In genomic region chrX:22340022-22340616, GRCh38 we compare ENCODE assay signal across 25 cellular contexts.
"Had no signal": no experiment of that assay in that cellular context is flagged by ENCODE, and none has a peak within 500 bp of the region (broad histone marks: within the 10 kb centered on the region; RNA-seq: fewer than 3 reads in every experiment).

No MANE protein-coding gene starts in this region.

- H3K4me3 ChIP-seq: esophagus squamous epithelium, heart left ventricle, spleen, testis, upper lobe of left lung had no signal

- H3K9me3 ChIP-seq: esophagus squamous epithelium, SK-N-SH, spleen, testis, upper lobe of left lung had no signal

- H3K4me3 Mint-ChIP-seq: activated B cell treated with CpG ODN at 0.5 μM for 24 hours; activated CD4-positive, alpha-beta memory T cell treated with anti-CD3 and anti-CD28 coated beads for 36 hours; activated T-helper 17 cell treated with anti-CD3 and anti-CD28 coated beads, Interleukin-2, amount 50 U/mL, for 72 hours; immature natural killer cell; naive thymus-derived CD8-positive, alpha-beta T cell; stimulated activated memory B cell treated with anti-CD40 and anti-IgM and Interleukin-4, amounts not matched to agents 10 μg/mL and 1 μg/mL and 100 μg/mL, for 72 hours; T-cell had no signal

- H3K27ac ChIP-seq: esophagus squamous epithelium, foreskin keratinocyte, heart left ventricle, parathyroid adenoma, spleen, testis, upper lobe of left lung had no signal

- H3K36me3 Mint-ChIP-seq: activated CD4-positive, alpha-beta memory T cell treated with anti-CD3 and anti-CD28 coated beads for 36 hours; immature natural killer cell; stimulated activated memory B cell treated with anti-CD40 and anti-IgM and Interleukin-4, amounts not matched to agents 10 μg/mL and 1 μg/mL and 100 μg/mL, for 72 hours; T-cell had no signal

- H3K36me3 ChIP-seq: esophagus squamous epithelium, heart left ventricle, spleen, upper lobe of left lung had no signal

- H2AFZ ChIP-seq: parathyroid adenoma had no signal

- H3K27me3 ChIP-seq: foreskin keratinocyte, heart left ventricle, spleen, testis, upper lobe of left lung had no signal

- H3K4me2 ChIP-seq: SK-N-SH had no signal

- H3K27me3 Mint-ChIP-seq: activated CD4-positive, alpha-beta memory T cell treated with anti-CD3 and anti-CD28 coated beads for 36 hours; activated T-helper 17 cell treated with anti-CD3 and anti-CD28 coated beads, Interleukin-2, amount 50 U/mL, for 72 hours; naive thymus-derived CD8-positive, alpha-beta T cell; stimulated activated memory B cell treated with anti-CD40 and anti-IgM and Interleukin-4, amounts not matched to agents 10 μg/mL and 1 μg/mL and 100 μg/mL, for 72 hours; T-cell had no signal

- H3K79me2 ChIP-seq: parathyroid adenoma had no signal

- H3K27ac Mint-ChIP-seq: activated B cell treated with CpG ODN at 0.5 μM for 24 hours; activated CD4-positive, alpha-beta memory T cell treated with anti-CD3 and anti-CD28 coated beads for 36 hours; activated T-helper 17 cell treated with anti-CD3 and anti-CD28 coated beads, Interleukin-2, amount 50 U/mL, for 72 hours; immature natural killer cell; naive thymus-derived CD8-positive, alpha-beta T cell; stimulated activated memory B cell treated with anti-CD40 and anti-IgM and Interleukin-4, amounts not matched to agents 10 μg/mL and 1 μg/mL and 100 μg/mL, for 72 hours; T-cell had no signal

- H3K4me1 Mint-ChIP-seq: activated B cell treated with CpG ODN at 0.5 μM for 24 hours; activated T-helper 17 cell treated with anti-CD3 and anti-CD28 coated beads, Interleukin-2, amount 50 U/mL, for 72 hours; immature natural killer cell; naive thymus-derived CD8-positive, alpha-beta T cell; stimulated activated memory B cell treated with anti-CD40 and anti-IgM and Interleukin-4, amounts not matched to agents 10 μg/mL and 1 μg/mL and 100 μg/mL, for 72 hours; T-cell had no signal

- ATAC-seq: activated T-helper 17 cell treated with anti-CD3 and anti-CD28 coated beads, Interleukin-2, amount 50 U/mL, for 72 hours; foreskin keratinocyte; heart left ventricle; naive thymus-derived CD8-positive, alpha-beta T cell; sciatic nerve; stimulated activated memory B cell treated with anti-CD40 and anti-IgM and Interleukin-4, amounts not matched to agents 10 μg/mL and 1 μg/mL and 100 μg/mL, for 72 hours; T-cell had no signal

- DNase-seq: activated B cell treated with CpG ODN at 0.5 μM for 24 hours; activated CD4-positive, alpha-beta memory T cell treated with anti-CD3 and anti-CD28 coated beads for 36 hours; activated CD4-positive, alpha-beta T cell treated with anti-CD3 and anti-CD28 coated beads for 4 hours; activated naive CD4-positive, alpha-beta T cell; activated T-cell treated with anti-CD3 and anti-CD28 coated beads for 4 hours; anterior cingulate cortex; cerebellar nuclear complex; effector CD4-positive, alpha-beta T cell; esophagus squamous epithelium; heart left ventricle; immature natural killer cell; mesendoderm; naive thymus-derived CD8-positive, alpha-beta T cell; SK-N-SH; spleen; stimulated activated CD4-positive, alpha-beta T cell treated with anti-CD3 and anti-CD28 coated beads, Interleukin-4, amount 100 ng/mL, for 4 hours; T-cell; T-helper 9 cell; testis; upper lobe of left lung had no signal

- H3K9me3 Mint-ChIP-seq: activated B cell treated with CpG ODN at 0.5 μM for 24 hours; activated CD4-positive, alpha-beta memory T cell treated with anti-CD3 and anti-CD28 coated beads for 36 hours; activated T-helper 17 cell treated with anti-CD3 and anti-CD28 coated beads, Interleukin-2, amount 50 U/mL, for 72 hours; stimulated activated memory B cell treated with anti-CD40 and anti-IgM and Interleukin-4, amounts not matched to agents 10 μg/mL and 1 μg/mL and 100 μg/mL, for 72 hours; T-cell had no signal

- H3K9ac ChIP-seq: parathyroid adenoma, SK-N-SH had no signal

- H3K9me2 ChIP-seq: SK-N-SH had no signal
